ENCODE assay signal across 16 cellular contexts in the genomic region with DNA sequence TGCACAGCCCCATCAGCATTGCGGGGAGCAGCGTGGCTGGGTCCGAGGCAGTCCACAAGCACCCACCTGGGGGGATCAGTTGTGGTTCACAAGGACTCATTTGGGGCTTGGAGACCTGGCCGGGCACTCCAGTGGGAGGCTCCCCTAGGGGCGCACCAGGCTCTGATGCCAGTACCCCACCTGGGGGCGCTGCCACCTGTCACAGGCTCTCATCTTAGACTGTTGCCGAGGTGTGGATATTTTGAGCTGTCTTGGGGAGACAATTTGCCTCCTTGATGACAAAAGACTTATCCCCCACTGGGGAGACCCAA. TPM values are rescaled to one million over a fixed set of nuclear protein-coding genes. Genes with fewer than 3 reads are reported as not detected.
A peak's percentile ranks its signal among the peaks of the same experiment; 100 is the strongest.
DNase-seq lines count a peak whose midpoint lies in the region; TF ChIP-seq lines count a peak whose summit lies in the region.
"Had no signal": no experiment of that assay in that cellular context is flagged by ENCODE, and none has a peak within 500 bp of the region (broad histone marks: within the 10 kb centered on the region; RNA-seq: fewer than 3 reads in every experiment).

No MANE protein-coding gene starts in this region.

- DNase-seq in DMS 273 (lab: John Stamatoyannopoulos, UW; ENCODE audit: unreplicated experiment): peak; percentile 33
- no peak for DNase-seq in DMS 273 treated with DMSO at 0.1 percent for 48 hours (lab: John Stamatoyannopoulos, UW)
- peak; percentile 38 for DNase-seq in CD14-positive monocyte (ENCODE audit: low spot score)
- DNase-seq in NAMALWA (ENCODE audit: low spot score): peak; percentile 34
- no peak for DNase-seq in glutamatergic neuron
- DNase-seq in medulla oblongata (ENCODE audit: extremely low spot score): no peak
- no peak for DNase-seq in H4 (ENCODE audit: low spot score)
- DNase-seq in NCI-H2029 (lab: John Stamatoyannopoulos, UW): no peak
- DNase-seq: CD8-positive, alpha-beta memory T cell; cerebellar nuclear complex; erythroblast; KBM-7; stimulated activated CD4-positive, alpha-beta T cell treated with anti-CD3 and anti-CD28 coated beads, Interleukin-12 subunit alpha, Interleukin-12 subunit beta, amount 100 ng/mL, for 4 hours; SW 1271 had no signal

- H3K27me3 Mint-ChIP-seq in CD14-positive monocyte (ENCODE audit: low read depth in 3 of 3) (peaks cover 26 to 51% (median 26%) of the 10 kb centered on the region in 3 donors), glutamatergic neuron (ENCODE audit: unreplicated experiment) (peaks cover 10% of the 10 kb centered on the region)
- H3K27me3 Mint-ChIP-seq: activated naive CD4-positive, alpha-beta T cell treated with anti-CD3 and anti-CD28 coated beads, Interleukin-2, amount 50 U/mL, for 24 hours had no signal

- TF ChIP-seq CTCF in CD14-positive monocyte (IDR thresholded peaks at IDR 0.05) (no peak), glutamatergic neuron (IDR thresholded peaks at IDR 0.05; ENCODE audit: partially characterized antibody, unreplicated experiment) (no peak)

- H3K36me3 Mint-ChIP-seq in CD14-positive monocyte (peaks cover 3 to 7% of the 10 kb centered on the region in 2 donors), glutamatergic neuron (ENCODE audit: unreplicated experiment) (peaks cover 7% of the 10 kb centered on the region)
- H3K36me3 Mint-ChIP-seq: activated naive CD4-positive, alpha-beta T cell treated with anti-CD3 and anti-CD28 coated beads, Interleukin-2, amount 50 U/mL, for 24 hours; CD8-positive, alpha-beta memory T cell had no signal

- intact Hi-C loops in CD14-positive monocyte (cut with micrococcal nuclease): loop anchor here in 1 of 2 donors (10.0 kb wide), 2 partner anchors 61 to 89 kb away; no protein-coding TSS in a partner anchor

- H3K4me3 Mint-ChIP-seq in CD14-positive monocyte: no peak overlapping the region
- H3K4me3 Mint-ChIP-seq in glutamatergic neuron (ENCODE audit: unreplicated experiment): peak overlapping the region; percentile 15
- H3K4me3 Mint-ChIP-seq: activated naive CD4-positive, alpha-beta T cell treated with anti-CD3 and anti-CD28 coated beads, Interleukin-2, amount 50 U/mL, for 24 hours had no signal

- H3K4me1 Mint-ChIP-seq in CD14-positive monocyte: peaks cover 13% of the 10 kb centered on the region
- peaks cover 9% of the 10 kb centered on the region for H3K4me1 Mint-ChIP-seq in glutamatergic neuron (ENCODE audit: low read depth, unreplicated experiment)

- H3K27ac Mint-ChIP-seq in CD14-positive monocyte (no peak overlapping the region), glutamatergic neuron (ENCODE audit: unreplicated experiment) (no peak overlapping the region)
- H3K27ac Mint-ChIP-seq: activated naive CD4-positive, alpha-beta T cell treated with anti-CD3 and anti-CD28 coated beads, Interleukin-2, amount 50 U/mL, for 24 hours had no signal

- H3K9me3 Mint-ChIP-seq in CD14-positive monocyte (peaks cover 2 to 10% (median 7%) of the 10 kb centered on the region in 7 donors), glutamatergic neuron (ENCODE audit: unreplicated experiment) (peaks cover 8% of the 10 kb centered on the region)
- H3K9me3 Mint-ChIP-seq: activated naive CD4-positive, alpha-beta T cell treated with anti-CD3 and anti-CD28 coated beads, Interleukin-2, amount 50 U/mL, for 24 hours had no signal

RNA-seq across cellular contexts. Expression of gene ADRA2B, which starts 3.0 kb away (rescaled TPM):
- polyA plus RNA-seq in CD14-positive monocyte: not detected
- 0.91 TPM for total RNA-seq in glutamatergic neuron (ENCODE audit: unreplicated experiment)
- total RNA-seq in H4 (2014; rRNA removed; shearing (Covaris generic)): 0.10 TPM in 1 of 2 replicates, not detected in the other
- total RNA-seq: lung microvascular endothelial cell had no signal
- polyA plus RNA-seq: CD8-positive, alpha-beta memory T cell had no signal

RNA-seq across cellular contexts. Expression of gene ASTL, which starts 25.0 kb away (rescaled TPM):
- not detected for polyA plus RNA-seq in CD14-positive monocyte
- not detected for total RNA-seq in glutamatergic neuron (ENCODE audit: unreplicated experiment)
- not detected in 2 replicates for total RNA-seq in H4 (2014; rRNA removed; shearing (Covaris generic))
- total RNA-seq: lung microvascular endothelial cell had no signal

RNA-seq across cellular contexts. Expression of gene DUSP2, which starts 31.9 kb away (rescaled TPM):
- polyA plus RNA-seq in CD14-positive monocyte: 10 to 100 TPM; 48.4 to 66.1 TPM
- 0.34 TPM for total RNA-seq in glutamatergic neuron (ENCODE audit: unreplicated experiment)
- total RNA-seq in H4 (2014; rRNA removed; shearing (Covaris generic)): 16.4 and 17.7 TPM in 2 replicates

Comparison
In these comparisons a context has a peak if more than half of its experiments do, and no peak if none do; other contexts are left out.
1. DNase-seq: peak in DMS 273 (single experiment), CD14-positive monocyte (single experiment) and NAMALWA (single experiment); none in DMS 273 treated with DMSO at 0.1 percent for 48 hours (single experiment), glutamatergic neuron (single experiment), medulla oblongata (single experiment), H4 (single experiment) and NCI-H2029 (single experiment).
2. RNA of gene DUSP2, which starts 31.9 kb away (total RNA-seq): 16.4 to 17.7 TPM in H4; 0.34 TPM in glutamatergic neuron (single experiment); every median in the first group is over 10 times any median in the second.